ENCODE assay signal across 2 cellular contexts in the genomic region with DNA sequence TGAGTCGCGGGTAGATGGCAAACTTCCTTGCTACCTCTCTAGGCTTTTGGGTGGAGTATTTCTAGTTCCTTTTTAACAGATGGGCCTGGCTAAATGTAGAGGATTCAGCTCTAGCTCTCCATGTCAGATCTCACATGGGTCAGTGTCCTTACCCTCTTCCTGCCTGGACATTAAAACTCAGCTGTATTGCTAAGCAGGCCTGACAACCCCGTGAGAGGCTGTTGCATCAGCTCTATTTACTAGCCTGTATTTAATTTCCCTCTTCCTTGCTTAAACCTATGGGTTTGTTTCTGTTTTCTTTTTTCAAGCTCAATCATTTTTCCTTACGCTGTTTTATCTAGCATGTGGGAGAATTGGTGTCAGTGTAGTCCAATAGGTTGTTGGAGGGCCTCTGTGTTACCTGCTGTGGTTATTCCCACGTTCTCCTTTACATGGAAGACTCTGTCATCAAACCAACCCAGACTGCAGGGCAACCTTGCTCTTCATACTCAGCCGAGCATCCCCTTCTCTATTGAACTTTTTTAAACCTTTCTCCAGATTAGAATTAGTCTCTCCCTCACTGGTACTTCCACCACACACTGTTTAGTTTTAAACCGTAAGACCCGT.
TF ChIP-seq lines count a peak whose summit lies in the region.

No MANE protein-coding gene starts in this region.

TF ChIP-seq in IMR-90, 13 proteins besides CTCF, POLR2A, EP300 and RAD21:
- TF ChIP-seq FOS (IDR thresholded peaks at IDR 0.05; ENCODE audit: low read depth, low read length) (no peak), CEBPB (IDR thresholded peaks at IDR 0.05; ENCODE audit: low read depth, low read length) (peak; percentile 29; the same call in 1 of the 2 replicates)
TF ChIP-seq in IMR-90: peak in this region for 1.

TF ChIP-seq in endothelial cell of umbilical vein, 7 proteins besides CTCF, POLR2A, EP300 and RAD21:
- no peak for TF ChIP-seq POLR2AphosphoS5 (IDR thresholded peaks at IDR 0.05; ENCODE audit: insufficient read depth, low read depth, low read length)
- no peak for TF ChIP-seq FOS (IDR thresholded peaks at IDR 0.05; ENCODE audit: borderline replicate concordance, insufficient read depth, low read length)
- TF ChIP-seq GATA2 (IDR thresholded peaks at IDR 0.05; ENCODE audit: insufficient read depth, insufficient read length, low read depth, low read length): no peak
- TF ChIP-seq MYC (IDR thresholded peaks at IDR 0.05; ENCODE audit: low read depth, low read length): no peak
- no peak for TF ChIP-seq JUN (IDR thresholded peaks at IDR 0.05; ENCODE audit: borderline replicate concordance, insufficient read depth, insufficient read length, low read depth)
- TF ChIP-seq EZH2 (IDR thresholded peaks at IDR 0.05; ENCODE audit: borderline replicate concordance, low read depth, low read length, severe bottlenecking): no peak
- TF ChIP-seq, protein P1, sequence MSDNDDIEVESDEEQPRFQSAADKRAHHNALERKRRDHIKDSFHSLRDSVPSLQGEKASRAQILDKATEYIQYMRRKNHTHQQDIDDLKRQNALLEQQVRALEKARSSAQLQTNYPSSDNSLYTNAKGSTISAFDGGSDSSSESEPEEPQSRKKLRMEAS (IDR thresholded peaks at IDR 0.05; ENCODE audit: insufficient read depth, insufficient read length): no peak
